ENCODE assay signal across 14 cellular contexts in genomic region chr13:97448503-97449251, GRCh38. TPM values are rescaled to one million over a fixed set of nuclear protein-coding genes. Genes with fewer than 3 reads are reported as not detected.
DNase-seq lines count a peak whose midpoint lies in the region; ATAC-seq and TF ChIP-seq lines count a peak whose summit lies in the region.
"Had no signal": no experiment of that assay in that cellular context is flagged by ENCODE, and none has a peak within 500 bp of the region (broad histone marks: within the 10 kb centered on the region; RNA-seq: fewer than 3 reads in every experiment).

No MANE protein-coding gene starts in this region.

- H3K9me3 ChIP-seq in right atrium auricular region, result no peaks in the 10 kb centered on the region
- H3K9me3 ChIP-seq: right lobe of liver, suprapubic skin had no signal

- H3K36me3 ChIP-seq in right atrium auricular region, result no peaks in the 10 kb centered on the region
- H3K36me3 ChIP-seq: right lobe of liver, suprapubic skin had no signal

- H3K27ac ChIP-seq in right atrium auricular region, result no peak overlapping the region
- H3K27ac ChIP-seq: right lobe of liver, suprapubic skin had no signal

- no peaks in the 10 kb centered on the region for H3K27me3 Mint-ChIP-seq in stimulated activated naive B cell treated with anti-CD40 and anti-IgM and Interleukin-4, amounts not matched to agents 10 μg/mL and 1 μg/mL and 100 μg/mL, for 72 hours
- H3K27me3 Mint-ChIP-seq: dendritic cell treated with granulocyte-macrophage colony-stimulating factor and Interleukin-4, amounts not matched to agents 40 ng/mL and 50 ng/mL, for 4 days; naive B cell had no signal

- ATAC-seq in GM19452 (IDR thresholded peaks at IDR 0.05; ENCODE audit: unreplicated experiment) (peak; percentile 81), HG02973 (IDR thresholded peaks at IDR 0.05; ENCODE audit: unreplicated experiment) (peak; percentile 46)
- ATAC-seq in stimulated activated naive B cell treated with anti-CD40 and anti-IgM and Interleukin-4, amounts not matched to agents 10 μg/mL and 1 μg/mL and 100 μg/mL, for 72 hours (replicated peaks), result peak; percentile 65 to 84
- ATAC-seq: CD8-positive, alpha-beta T cell; right lobe of liver had no signal

- H3K9me3 Mint-ChIP-seq in stimulated activated naive B cell treated with anti-CD40 and anti-IgM and Interleukin-4, amounts not matched to agents 10 μg/mL and 1 μg/mL and 100 μg/mL, for 72 hours, result peaks cover 0 to 3% of the 10 kb centered on the region in 2 donors

- no peaks in the 10 kb centered on the region for H3K27me3 ChIP-seq in right atrium auricular region
- H3K27me3 ChIP-seq: right lobe of liver, suprapubic skin had no signal

- TF ChIP-seq CTCF in right atrium auricular region (IDR thresholded peaks at IDR 0.05), result no peak

- peak; percentile 34 for DNase-seq in amniotic epithelial cell (ENCODE audit: low read depth)
- no peak for DNase-seq in stimulated activated naive B cell treated with anti-CD40 and anti-IgM and Interleukin-4, amounts not matched to agents 10 μg/mL and 1 μg/mL and 100 μg/mL, for 72 hours
- no peak for DNase-seq in UCSD-AML1 (lab: John Stamatoyannopoulos, UW; ENCODE audit: unreplicated experiment)
- DNase-seq in NCI-H1105 treated with DMSO at 0.1 percent for 48 hours (lab: John Stamatoyannopoulos, UW), result no peak
- DNase-seq in right atrium auricular region (ENCODE audit: low spot score), result no peak
- DNase-seq: CD8-positive, alpha-beta T cell; naive B cell; NCI-H446 treated with DMSO at 0.1 percent for 48 hours; right lobe of liver; T1000 had no signal

- H3K4me1 ChIP-seq in right atrium auricular region, result no peaks in the 10 kb centered on the region
- H3K4me1 ChIP-seq: right lobe of liver, suprapubic skin had no signal

- peaks cover 29 to 38% of the 10 kb centered on the region in 2 donors for H3K36me3 Mint-ChIP-seq in stimulated activated naive B cell treated with anti-CD40 and anti-IgM and Interleukin-4, amounts not matched to agents 10 μg/mL and 1 μg/mL and 100 μg/mL, for 72 hours

- peak overlapping the region in 1 of 2 donors; percentile 43 for H3K4me3 Mint-ChIP-seq in stimulated activated naive B cell treated with anti-CD40 and anti-IgM and Interleukin-4, amounts not matched to agents 10 μg/mL and 1 μg/mL and 100 μg/mL, for 72 hours
- H3K4me3 Mint-ChIP-seq: CD8-positive, alpha-beta T cell; dendritic cell treated with granulocyte-macrophage colony-stimulating factor and Interleukin-4, amounts not matched to agents 40 ng/mL and 50 ng/mL, for 4 days; naive B cell had no signal

- H3K27ac Mint-ChIP-seq in stimulated activated naive B cell treated with anti-CD40 and anti-IgM and Interleukin-4, amounts not matched to agents 10 μg/mL and 1 μg/mL and 100 μg/mL, for 72 hours, result no peak overlapping the region
- H3K27ac Mint-ChIP-seq: CD8-positive, alpha-beta T cell; dendritic cell treated with granulocyte-macrophage colony-stimulating factor and Interleukin-4, amounts not matched to agents 40 ng/mL and 50 ng/mL, for 4 days; naive B cell had no signal

- H3K4me1 Mint-ChIP-seq in stimulated activated naive B cell treated with anti-CD40 and anti-IgM and Interleukin-4, amounts not matched to agents 10 μg/mL and 1 μg/mL and 100 μg/mL, for 72 hours, result peaks cover 14 to 19% of the 10 kb centered on the region in 2 donors
- H3K4me1 Mint-ChIP-seq: naive B cell had no signal

- H3K4me3 ChIP-seq in right atrium auricular region, result no peak overlapping the region
- H3K4me3 ChIP-seq: right lobe of liver, suprapubic skin had no signal

RNA-seq across cellular contexts. Expression of gene RAP2A, which starts 14.7 kb away (rescaled TPM):
- total RNA-seq in right atrium auricular region, result 10 to 100 TPM; 13.3 to 13.6 TPM
